In genomic region chr20:36018208-36018988, GRCh38 we compare ENCODE assay signal across 1 cellular context.
TF ChIP-seq lines count a peak whose summit lies in the region.

No MANE protein-coding gene starts in this region.

TF ChIP-seq in HepG2, 621 proteins besides CTCF, POLR2A, EP300 and RAD21 (continued from another document):
- TF ChIP-seq ZBTB33 (CRISPR knock-in tag; IDR thresholded peaks at IDR 0.05) = no peak
- no peak for TF ChIP-seq HNRNPH1 (optimal IDR thresholded peaks at IDR 0.05; ENCODE audit: low read depth, low read length)
- TF ChIP-seq TBX3 (IDR thresholded peaks at IDR 0.05; ENCODE audit: borderline replicate concordance) = 0 out of 2 replicates have a peak, but pooled peaks have one; percentile 9
- TF ChIP-seq KDM4B (CRISPR knock-in tag; IDR thresholded peaks at IDR 0.05) = no peak
- TF ChIP-seq HNF1B (CRISPR knock-in tag; IDR thresholded peaks at IDR 0.05) = no peak
- TF ChIP-seq ZBTB46 (CRISPR knock-in tag; IDR thresholded peaks at IDR 0.05; ENCODE audit: borderline replicate concordance) = no peak
- TF ChIP-seq THAP11 (CRISPR knock-in tag; IDR thresholded peaks at IDR 0.05) = 0 out of 2 replicates have a peak, but pooled peaks have one; percentile 21
- no peak for TF ChIP-seq ZNF891 (CRISPR knock-in tag; IDR thresholded peaks at IDR 0.05)
- no peak for TF ChIP-seq BRCA1 (CRISPR knock-in tag; IDR thresholded peaks at IDR 0.05)
- TF ChIP-seq ZNF644 (CRISPR knock-in tag; IDR thresholded peaks at IDR 0.05; ENCODE audit: low read depth) = 0 out of 2 replicates have a peak, but pooled peaks have one; percentile 28
- no peak for TF ChIP-seq EEA1 (CRISPR knock-in tag; IDR thresholded peaks at IDR 0.05; ENCODE audit: borderline replicate concordance)
- peak; percentile 65; the same call in 1 of the 2 replicates for TF ChIP-seq ZSCAN5A (CRISPR knock-in tag; IDR thresholded peaks at IDR 0.05; ENCODE audit: borderline replicate concordance)
- TF ChIP-seq ZNF326 (CRISPR knock-in tag; IDR thresholded peaks at IDR 0.05; ENCODE audit: borderline replicate concordance) = no peak
- no peak for TF ChIP-seq ZNF292 (CRISPR knock-in tag; IDR thresholded peaks at IDR 0.05; ENCODE audit: borderline replicate concordance, low read depth)
- TF ChIP-seq SRSF1 (optimal IDR thresholded peaks at IDR 0.05; ENCODE audit: low read depth, low read length) = no peak
- TF ChIP-seq MAFF (IDR thresholded peaks at IDR 0.05; ENCODE audit: low read depth, low read length) = no peak
- TF ChIP-seq SOX5 (CRISPR knock-in tag; IDR thresholded peaks at IDR 0.05; ENCODE audit: borderline replicate concordance) = peak; percentile 43; the same call in 1 of the 2 replicates
- no peak for TF ChIP-seq CSRNP1 (CRISPR knock-in tag; IDR thresholded peaks at IDR 0.05)
- no peak for TF ChIP-seq ZBTB44 (CRISPR knock-in tag; IDR thresholded peaks at IDR 0.05)
- no peak for TF ChIP-seq ZFP82 (CRISPR knock-in tag; IDR thresholded peaks at IDR 0.05; ENCODE audit: borderline replicate concordance)
